ENCODE assay signal across 8 cellular contexts in genomic region chr9:137188086-137188489, GRCh38. TPM values are rescaled to one million over a fixed set of nuclear protein-coding genes. Genes with fewer than 3 reads are reported as not detected.
DNase-seq lines count a peak whose midpoint lies in the region; ATAC-seq, FAIRE-seq and TF ChIP-seq lines count a peak whose summit lies in the region.

No MANE protein-coding gene starts in this region.

- H3K9ac ChIP-seq in OCI-LY3 (ENCODE audit: low read length) (peak overlapping the region; percentile 74), endothelial cell of umbilical vein (replicated peaks; ENCODE audit: extremely low read depth, insufficient read depth, low read length) (peak overlapping the region; percentile 61)

- no peaks in the 10 kb centered on the region for H3K9me1 ChIP-seq in endothelial cell of umbilical vein (replicated peaks; ENCODE audit: control insufficient read depth, extremely low read depth, insufficient read depth, low read length)

- peaks cover 33% of the 10 kb centered on the region for H3K4me1 ChIP-seq in CD8-positive, alpha-beta memory T cell (ENCODE audit: insufficient read depth, low read length)
- peaks cover 18% of the 10 kb centered on the region for H3K4me1 ChIP-seq in OCI-LY3 (ENCODE audit: low read length)
- peaks cover 17% of the 10 kb centered on the region for H3K4me1 ChIP-seq in endothelial cell of umbilical vein (ENCODE audit: control insufficient read depth, extremely low read depth, insufficient read depth, low read length)
- peaks cover 34% of the 10 kb centered on the region in 2 experiments for H3K4me1 ChIP-seq in neutrophil (ENCODE audit: control insufficient read depth in 1 of 2, insufficient read depth in 1 of 2, low read depth in 1 of 2, low read length in 1 of 2)

- H3K79me2 ChIP-seq in OCI-LY3 (ENCODE audit: low read length) (peaks cover 46% of the 10 kb centered on the region), endothelial cell of umbilical vein (ENCODE audit: control insufficient read depth, insufficient read depth, low read length) (peaks cover 33% of the 10 kb centered on the region)

- H4K20me1 ChIP-seq in OCI-LY3 (ENCODE audit: insufficient read depth, low read length) = no peaks in the 10 kb centered on the region
- H4K20me1 ChIP-seq in endothelial cell of umbilical vein (replicated peaks; ENCODE audit: control insufficient read depth, extremely low read depth, insufficient read depth, low read length) = no peaks in the 10 kb centered on the region

- DNase-seq in CD8-positive, alpha-beta memory T cell = no peak
- DNase-seq in endothelial cell of umbilical vein (ENCODE audit: low read depth, low spot score) = no peak
- DNase-seq in NCI-H69 (lab: John Stamatoyannopoulos, UW) = no peak
- DNase-seq in ureter (ENCODE audit: low spot score) = no peak

- H3K27ac Mint-ChIP-seq in CD8-positive, alpha-beta memory T cell = peak overlapping the region; percentile 85 to 95 (median 93)

- POLR2A ChIA-PET in CD8-positive, alpha-beta memory T cell (lab: Charles Lee) = interaction anchor here (0.6 to 2.3 kb wide), 8 partner anchors 13 to 824 kb away, joined by 3 to 20 read pairs (median 4); partner anchors contain the start of genes RNF208 and TPRN
- POLR2A ChIA-PET in endothelial cell of umbilical vein (lab: Charles Lee) = interaction anchor here (1.3 kb wide), 1 partner anchor 52 kb away, joined by 7 read pairs; no protein-coding TSS in a partner anchor

- no peaks in the 10 kb centered on the region for H3K27me3 Mint-ChIP-seq in CD8-positive, alpha-beta memory T cell

- CTCF ChIA-PET in CD8-positive, alpha-beta memory T cell (lab: Charles Lee) = interaction anchor here (1.3 to 3.1 kb wide), 6 partner anchors 12 to 92 kb away, joined by 3 to 23 read pairs (median 6); partner anchors contain the start of genes CYSRT1, RNF224, TPRN and TUBB4B
- CTCF ChIA-PET in endothelial cell of umbilical vein (lab: Charles Lee) = interaction anchor here (0.9 to 3.1 kb wide), 8 partner anchors 11 to 159 kb away, joined by 3 to 30 read pairs (median 4); partner anchors contain the start of gene RNF224

- no peak for FAIRE-seq in endothelial cell of umbilical vein (lab: Jason Lieb, UNC)

- H2AFZ ChIP-seq in OCI-LY3 (ENCODE audit: low read depth, low read length) (no peak overlapping the region), endothelial cell of umbilical vein (ENCODE audit: low read depth, low read length) (peak overlapping the region; percentile 73)

- H3K36me3 ChIP-seq in CD8-positive, alpha-beta memory T cell (ENCODE audit: insufficient read depth, low read length) = peaks cover 8% of the 10 kb centered on the region
- H3K36me3 ChIP-seq in OCI-LY3 (replicated peaks; ENCODE audit: low read depth, low read length) (peaks cover 13% of the 10 kb centered on the region), endothelial cell of umbilical vein (ENCODE audit: control insufficient read depth in 2 of 2, extremely low read depth in 1 of 2, insufficient read depth in 2 of 2, low read length in 2 of 2) (peaks cover 0 to 37% of the 10 kb centered on the region in 2 experiments), neutrophil (peaks cover 60% of the 10 kb centered on the region)

- peak overlapping the region; percentile 89 to 98 (median 92) for H3K4me3 Mint-ChIP-seq in CD8-positive, alpha-beta memory T cell

- H3K4me2 ChIP-seq in OCI-LY3 (ENCODE audit: low read length) = peak overlapping the region; percentile 87
- H3K4me2 ChIP-seq in endothelial cell of umbilical vein (ENCODE audit: insufficient read depth, low read length) = peak overlapping the region; percentile 62

- ATAC-seq in HG03108 (IDR thresholded peaks at IDR 0.05; ENCODE audit: unreplicated experiment) = no peak
- no peak for ATAC-seq in GM21423 (IDR thresholded peaks at IDR 0.05; ENCODE audit: unreplicated experiment)

- TSS peak; percentile 66 for BruUV-seq in endothelial cell of umbilical vein (replicated peaks; lab: Mats Ljungman, UMichigan)

- TF ChIP-seq POLR2A in endothelial cell of umbilical vein (IDR thresholded peaks at IDR 0.05; ENCODE audit: low read depth, low read length) = no peak

- dilution Hi-C loops in endothelial cell of umbilical vein (cut with MboI; ENCODE audit: extremely low pct_ligation_motif_present, low sequenced_read_pairs) = no loop called here

- TF ChIP-seq CTCF in OCI-LY3 (IDR thresholded peaks at IDR 0.05; ENCODE audit: low read depth, low read length) (no peak), endothelial cell of umbilical vein (IDR thresholded peaks at IDR 0.05; ENCODE audit: extremely low read depth in 1 of 2, insufficient read depth in 1 of 2, low read depth in 1 of 2, low read length in 2 of 2) (no peak), neutrophil (IDR thresholded peaks at IDR 0.05) (no peak)

- no peaks in the 10 kb centered on the region for H3K27me3 ChIP-seq in CD8-positive, alpha-beta memory T cell (ENCODE audit: insufficient read depth, low read length, poor library complexity, severe bottlenecking)
- H3K27me3 ChIP-seq in OCI-LY3 (ENCODE audit: low read depth, low read length) (no peaks in the 10 kb centered on the region), endothelial cell of umbilical vein (ENCODE audit: control insufficient read depth in 2 of 2, insufficient read depth in 2 of 2, low read length in 2 of 2) (no peaks in the 10 kb centered on the region), neutrophil (no peaks in the 10 kb centered on the region)

- no peaks in the 10 kb centered on the region for H3K9me3 Mint-ChIP-seq in CD8-positive, alpha-beta memory T cell

- peaks cover 0 to 61% (median 6%) of the 10 kb centered on the region in 3 donors for H3K36me3 Mint-ChIP-seq in CD8-positive, alpha-beta memory T cell

- H3K27ac ChIP-seq in CD8-positive, alpha-beta memory T cell (ENCODE audit: low read depth, low read length) = peak overlapping the region; percentile 94
- H3K27ac ChIP-seq in OCI-LY3 (ENCODE audit: low read length) (peak overlapping the region; percentile 26; the same call in 1 of the 2 replicates), endothelial cell of umbilical vein (ENCODE audit: insufficient read depth, low read depth, low read length) (no peak overlapping the region), neutrophil (peak overlapping the region; percentile 98)

- intact Hi-C loops in endothelial cell of umbilical vein (cut with micrococcal nuclease) = loop anchor here (2.0 kb wide), 1 partner anchor 17 kb away; the partner anchor contains the start of genes NDOR1 and TMEM203

- peaks cover 28 to 56% (median 28%) of the 10 kb centered on the region in 3 donors for H3K4me1 Mint-ChIP-seq in CD8-positive, alpha-beta memory T cell

- peak overlapping the region; percentile 91 for H3K4me3 ChIP-seq in CD8-positive, alpha-beta memory T cell (ENCODE audit: low read length)
- H3K4me3 ChIP-seq in OCI-LY3 (ENCODE audit: low read length) = peak overlapping the region; percentile 86
- H3K4me3 ChIP-seq in endothelial cell of umbilical vein (replicated peaks in 1 of 3; ENCODE audit: insufficient read depth in 1 of 3, low read depth in 1 of 3, low read length in 3 of 3) = peak overlapping the region; percentile 57 to 86 (median 64)
- peak overlapping the region; percentile 81 to 97 for H3K4me3 ChIP-seq in neutrophil (ENCODE audit: low read depth in 1 of 2, low read length in 1 of 2)

- no peaks in the 10 kb centered on the region for H3K9me3 ChIP-seq in CD8-positive, alpha-beta memory T cell (ENCODE audit: low read length)
- H3K9me3 ChIP-seq in OCI-LY3 (ENCODE audit: insufficient read depth, low read length) = no peaks in the 10 kb centered on the region
- no peaks in the 10 kb centered on the region for H3K9me3 ChIP-seq in endothelial cell of umbilical vein (replicated peaks; ENCODE audit: control insufficient read depth, insufficient read depth, low read length)
- H3K9me3 ChIP-seq in neutrophil = no peaks in the 10 kb centered on the region

RNA-seq across cellular contexts. Expression of gene ANAPC2, which starts 0.3 kb away (rescaled TPM):
- 10 to 100 TPM; 50.2 to 57.0 TPM for total RNA-seq in CD8-positive, alpha-beta memory T cell
- 5.4 TPM for polyA plus RNA-seq in CD8-positive, alpha-beta memory T cell
- total RNA-seq in endothelial cell of umbilical vein (69.2 and 70.0 TPM in 2 replicates), ureter (74.5 TPM)
- polyA plus RNA-seq in endothelial cell of umbilical vein = 44.8 and 57.5 TPM in 2 replicates
- 20.7 and 26.9 TPM in 2 replicates for polyA plus RNA-seq in endothelial cell of umbilical vein (2011; cell fraction: cytosol; rRNA removed)
- polyA plus RNA-seq in endothelial cell of umbilical vein (2011; cell fraction: nucleus; rRNA removed) = 210 and 226 TPM in 2 replicates
- polyA plus RNA-seq in endothelial cell of umbilical vein (2012) = 36.4 and 41.9 TPM in 2 replicates
- 30.7 and 36.8 TPM in 2 replicates for polyA minus RNA-seq in endothelial cell of umbilical vein
- polyA minus RNA-seq in endothelial cell of umbilical vein (2011; cell fraction: cytosol; rRNA and poly(A)+ RNA removed) = 81.3 TPM
- polyA minus RNA-seq in endothelial cell of umbilical vein (2011; cell fraction: nucleus; rRNA and poly(A)+ RNA removed) = 51.5 and 52.1 TPM in 2 replicates

RNA-seq across cellular contexts. Expression of gene SSNA1, which starts 0.4 kb away (rescaled TPM):
- total RNA-seq in CD8-positive, alpha-beta memory T cell = 100 to 1,000 TPM; 114 to 118 TPM
- polyA plus RNA-seq in CD8-positive, alpha-beta memory T cell = 138 TPM
- total RNA-seq in endothelial cell of umbilical vein (89.0 and 90.5 TPM in 2 replicates), ureter (58.3 TPM)
- polyA plus RNA-seq in endothelial cell of umbilical vein = 146 and 162 TPM in 2 replicates
- polyA plus RNA-seq in endothelial cell of umbilical vein (2011; cell fraction: cytosol; rRNA removed) = 105 and 133 TPM in 2 replicates
- polyA plus RNA-seq in endothelial cell of umbilical vein (2011; cell fraction: nucleus; rRNA removed) = 40.9 and 47.5 TPM in 2 replicates
- polyA plus RNA-seq in endothelial cell of umbilical vein (2012) = 64.0 and 77.7 TPM in 2 replicates
- 21.4 and 27.1 TPM in 2 replicates for polyA minus RNA-seq in endothelial cell of umbilical vein
- 54.2 TPM for polyA minus RNA-seq in endothelial cell of umbilical vein (2011; cell fraction: cytosol; rRNA and poly(A)+ RNA removed)
- polyA minus RNA-seq in endothelial cell of umbilical vein (2011; cell fraction: nucleus; rRNA and poly(A)+ RNA removed) = 7.1 and 9.3 TPM in 2 replicates

RNA-seq across cellular contexts. Expression of gene TPRN, which starts 12.5 kb away (rescaled TPM):
- total RNA-seq in CD8-positive, alpha-beta memory T cell = 10 to 100 TPM; 14.1 to 15.1 TPM
- 0.76 TPM for polyA plus RNA-seq in CD8-positive, alpha-beta memory T cell
- total RNA-seq in endothelial cell of umbilical vein (12.1 and 12.4 TPM in 2 replicates), ureter (17.6 TPM)
- 4.3 and 5.7 TPM in 2 replicates for polyA plus RNA-seq in endothelial cell of umbilical vein
- 3.3 and 5.0 TPM in 2 replicates for polyA plus RNA-seq in endothelial cell of umbilical vein (2011; cell fraction: cytosol; rRNA removed)
- polyA plus RNA-seq in endothelial cell of umbilical vein (2011; cell fraction: nucleus; rRNA removed) = 7.5 and 8.5 TPM in 2 replicates
- 5.6 and 7.9 TPM in 2 replicates for polyA plus RNA-seq in endothelial cell of umbilical vein (2012)
- 2.0 and 3.6 TPM in 2 replicates for polyA minus RNA-seq in endothelial cell of umbilical vein
- polyA minus RNA-seq in endothelial cell of umbilical vein (2011; cell fraction: cytosol; rRNA and poly(A)+ RNA removed) = 25.7 TPM
- 2.0 and 3.5 TPM in 2 replicates for polyA minus RNA-seq in endothelial cell of umbilical vein (2011; cell fraction: nucleus; rRNA and poly(A)+ RNA removed)

RNA-seq across cellular contexts. Expression of gene TMEM210, which starts 16.2 kb away (rescaled TPM):
- total RNA-seq in CD8-positive, alpha-beta memory T cell = not detected
- not detected for polyA plus RNA-seq in CD8-positive, alpha-beta memory T cell
- total RNA-seq in endothelial cell of umbilical vein = not detected in 2 replicates
- not detected in 2 replicates for polyA plus RNA-seq in endothelial cell of umbilical vein
- polyA plus RNA-seq in endothelial cell of umbilical vein (2011; cell fraction: cytosol; rRNA removed) = not detected in 2 replicates
- not detected in 2 replicates for polyA plus RNA-seq in endothelial cell of umbilical vein (2011; cell fraction: nucleus; rRNA removed)
- polyA plus RNA-seq in endothelial cell of umbilical vein (2012) = not detected in 2 replicates
- not detected in 2 replicates for polyA minus RNA-seq in endothelial cell of umbilical vein
- polyA minus RNA-seq in endothelial cell of umbilical vein (2011; cell fraction: cytosol; rRNA and poly(A)+ RNA removed) = not detected
- polyA minus RNA-seq in endothelial cell of umbilical vein (2011; cell fraction: nucleus; rRNA and poly(A)+ RNA removed) = not detected in 2 replicates
- total RNA-seq in ureter = not detected

RNA-seq across cellular contexts. Expression of gene TMEM203, which starts 17.4 kb away (rescaled TPM):
- 10 to 100 TPM; 51.5 to 53.9 TPM for total RNA-seq in CD8-positive, alpha-beta memory T cell
- 134 TPM for polyA plus RNA-seq in CD8-positive, alpha-beta memory T cell
- total RNA-seq in endothelial cell of umbilical vein (25.6 and 29.6 TPM in 2 replicates), ureter (36.2 TPM)
- 39.8 and 40.4 TPM in 2 replicates for polyA plus RNA-seq in endothelial cell of umbilical vein
- polyA plus RNA-seq in endothelial cell of umbilical vein (2011; cell fraction: cytosol; rRNA removed) = 33.3 and 35.7 TPM in 2 replicates
- polyA plus RNA-seq in endothelial cell of umbilical vein (2011; cell fraction: nucleus; rRNA removed) = 14.4 and 15.3 TPM in 2 replicates
- 25.6 and 28.5 TPM in 2 replicates for polyA plus RNA-seq in endothelial cell of umbilical vein (2012)
- 16.6 and 18.8 TPM in 2 replicates for polyA minus RNA-seq in endothelial cell of umbilical vein
- 29.3 TPM for polyA minus RNA-seq in endothelial cell of umbilical vein (2011; cell fraction: cytosol; rRNA and poly(A)+ RNA removed)
- polyA minus RNA-seq in endothelial cell of umbilical vein (2011; cell fraction: nucleus; rRNA and poly(A)+ RNA removed) = 4.6 and 6.2 TPM in 2 replicates
